In the genomic region with DNA sequence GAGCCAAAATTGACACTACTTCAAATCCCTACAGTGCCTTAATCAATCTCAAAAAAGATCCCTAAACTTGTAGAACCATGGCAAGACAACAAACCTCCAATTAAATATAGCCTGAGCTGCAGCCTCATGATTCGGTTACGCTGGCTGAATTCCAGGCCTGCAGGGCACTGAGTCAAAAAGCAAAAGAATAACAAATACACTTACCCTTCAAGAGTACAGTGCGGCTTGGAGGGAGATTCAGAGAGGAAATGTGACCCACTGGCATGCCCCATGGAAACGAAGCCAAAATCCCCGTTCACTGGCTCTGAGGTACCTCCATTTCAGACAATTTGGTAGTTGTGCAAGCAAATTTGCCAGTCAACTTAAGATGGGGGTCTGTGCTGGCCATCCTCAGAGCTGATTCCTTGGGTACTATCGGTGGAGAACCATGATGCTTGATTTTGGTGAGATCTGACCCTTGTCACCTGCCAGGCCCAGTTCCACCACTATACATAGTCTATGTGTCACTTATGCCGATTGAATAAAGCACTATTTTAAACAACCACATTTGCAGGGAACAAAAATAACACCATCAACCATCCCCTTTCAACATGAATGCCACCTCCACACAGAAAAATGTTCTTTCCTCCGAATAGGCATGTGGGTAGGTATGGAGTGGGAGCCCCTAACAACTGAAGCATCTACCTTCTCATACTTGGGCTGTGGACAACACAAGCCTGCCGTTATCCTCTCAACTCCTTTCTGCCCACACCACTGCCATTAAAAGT, we compare ENCODE assay signal across 10 cellular contexts. TPM values are rescaled to one million over a fixed set of nuclear protein-coding genes. Genes with fewer than 3 reads are reported as not detected.
DNase-seq lines count a peak whose midpoint lies in the region; ATAC-seq and TF ChIP-seq lines count a peak whose summit lies in the region.
"Had no signal": no experiment of that assay in that cellular context is flagged by ENCODE, and none has a peak within 500 bp of the region (broad histone marks: within the 10 kb centered on the region; RNA-seq: fewer than 3 reads in every experiment).

No MANE protein-coding gene starts in this region.

- no peak overlapping the region for H3K18ac ChIP-seq in IMR-90 (ENCODE audit: low read depth, low read length)

- no peak overlapping the region for H4K91ac ChIP-seq in IMR-90 (ENCODE audit: insufficient read depth, low read depth, low read length)

- H3K9me3 ChIP-seq in IMR-90 (ENCODE audit: control insufficient read depth, insufficient read depth, low read length) (no peaks in the 10 kb centered on the region; the same call in 1 of the 2 replicates), SJSA1 (replicated peaks) (no peaks in the 10 kb centered on the region), stomach smooth muscle (ENCODE audit: control insufficient read depth in 2 of 2, low read length in 2 of 2) (no peaks in the 10 kb centered on the region)

- CTCF ChIA-PET in IMR-90 (lab: Yijun Ruan, JAX) = no interaction called here

- H4K5ac ChIP-seq in IMR-90 (ENCODE audit: low read depth, low read length) = no peak overlapping the region

- no peak for TF ChIP-seq CTCF in IMR-90 (conservative IDR thresholded peaks at IDR 0.05; ENCODE audit: low read depth, low read length)
- TF ChIP-seq CTCF in foreskin keratinocyte (conservative IDR thresholded peaks at IDR 0.05) = no peak

- H3K27ac ChIP-seq in IMR-90 (ENCODE audit: insufficient read depth, low read length) (no peak overlapping the region), SJSA1 (peak overlapping the region; percentile 6; the same call in 1 of the 2 replicates), foreskin keratinocyte (no peak overlapping the region), stomach smooth muscle (ENCODE audit: low read length) (peak overlapping the region; percentile 60)
- H3K27ac ChIP-seq: hepatocyte had no signal

- H4K20me1 ChIP-seq in IMR-90 (ENCODE audit: insufficient read depth, low read length) = no peaks in the 10 kb centered on the region

- no peak overlapping the region for H3K4ac ChIP-seq in IMR-90 (ENCODE audit: low read depth, low read length)

- no peaks in the 10 kb centered on the region for H3K27me3 ChIP-seq in IMR-90 (ENCODE audit: control insufficient read depth, insufficient read depth, low read length)
- H3K27me3 ChIP-seq in SJSA1 (replicated peaks) = no peaks in the 10 kb centered on the region
- H3K27me3 ChIP-seq in foreskin keratinocyte = peaks cover 3% of the 10 kb centered on the region
- H3K27me3 ChIP-seq in stomach smooth muscle (ENCODE audit: control insufficient read depth in 1 of 2, insufficient read depth in 2 of 2, low read length in 2 of 2) = no peaks in the 10 kb centered on the region
- H3K27me3 ChIP-seq: hepatocyte had no signal

- ATAC-seq in IMR-90 (ENCODE audit: low read depth) (peak; percentile 68), foreskin keratinocyte (peak; percentile 78), HG03457 (IDR thresholded peaks at IDR 0.05; ENCODE audit: unreplicated experiment) (no peak), GM18519 (IDR thresholded peaks at IDR 0.05; ENCODE audit: low FRiP score, unreplicated experiment) (no peak)

- no peak overlapping the region for H2AK5ac ChIP-seq in IMR-90 (ENCODE audit: low read depth, low read length)

- H2AFZ ChIP-seq in IMR-90 (replicated peaks; ENCODE audit: low read length, poor library complexity) = no peak overlapping the region
- H2AFZ ChIP-seq: hepatocyte had no signal

- H4K8ac ChIP-seq in IMR-90 (ENCODE audit: low read depth in 2 of 2, low read length in 2 of 2) = no peak overlapping the region

- no peak overlapping the region for H2AK9ac ChIP-seq in IMR-90 (replicated peaks; ENCODE audit: low read depth, low read length, poor library complexity)

- H3K4me2 ChIP-seq in IMR-90 (ENCODE audit: low read depth, low read length) = 0 out of 2 replicates have a peak overlapping the region, but pooled peaks have one; percentile 27
- H3K4me2 ChIP-seq: hepatocyte had no signal

- H3K79me1 ChIP-seq in IMR-90 (ENCODE audit: low read depth in 1 of 2, low read length in 2 of 2) = no peaks in the 10 kb centered on the region

- POLR2A ChIA-PET in IMR-90 (lab: Charles Lee; ENCODE audit: unreplicated experiment) = no interaction called here

- H3K36me3 ChIP-seq in IMR-90 (ENCODE audit: control insufficient read depth, insufficient read depth, low read length) (no peaks in the 10 kb centered on the region), SJSA1 (no peaks in the 10 kb centered on the region), stomach smooth muscle (ENCODE audit: control insufficient read depth in 2 of 2, insufficient read depth in 2 of 2, low read length in 2 of 2) (no peaks in the 10 kb centered on the region)

- H3K23ac ChIP-seq in IMR-90 (ENCODE audit: low read depth, low read length) = no peak overlapping the region

- H2BK5ac ChIP-seq in IMR-90 (ENCODE audit: low read depth, low read length, poor library complexity, severe bottlenecking) = no peak overlapping the region

- H3K4me3 ChIP-seq in IMR-90 (ENCODE audit: insufficient read depth, low read depth, low read length) = no peak overlapping the region
- no peak overlapping the region for H3K4me3 ChIP-seq in SJSA1
- H3K4me3 ChIP-seq in stomach smooth muscle (ENCODE audit: low read length in 2 of 2) = peak overlapping the region in 1 of 2 donors; percentile 9
- H3K4me3 ChIP-seq: hepatocyte had no signal

- peak; percentile 47 for DNase-seq in IMR-90
- DNase-seq in SJSA1 (ENCODE audit: low read depth in 1 of 2, low spot score in 2 of 2) = peak; percentile 66 to 67
- DNase-seq in foreskin keratinocyte = peak; percentile 61 to 83
- no peak for DNase-seq in activated CD4-positive, CD25-positive, alpha-beta regulatory T cell (lab: John Stamatoyannopoulos, UW)
- DNase-seq: NCI-H2227 treated with DMSO at 0.1 percent for 48 hours, occipital lobe had no signal

- H3K14ac ChIP-seq in IMR-90 (replicated peaks; ENCODE audit: low read depth, low read length) = no peak overlapping the region

- no peak overlapping the region for H3K56ac ChIP-seq in IMR-90 (ENCODE audit: extremely low read depth, insufficient read depth, low read length)

- no peak overlapping the region for H2BK120ac ChIP-seq in IMR-90 (ENCODE audit: low read depth, low read length)

- no peak for TF ChIP-seq POLR2A in IMR-90 (IDR thresholded peaks at IDR 0.05; ENCODE audit: low read depth, low read length)

- H3K9ac ChIP-seq in IMR-90 (ENCODE audit: low read depth, low read length) = no peak overlapping the region
- no peak overlapping the region for H3K9ac ChIP-seq in stomach smooth muscle (ENCODE audit: low read length in 2 of 2)

- TF ChIP-seq RAD21 in IMR-90 (IDR thresholded peaks at IDR 0.05; ENCODE audit: low read length) = no peak

- dilution Hi-C loops in IMR-90 (cut with HindIII; ENCODE audit: low sequenced_read_pairs, unreplicated experiment) = no loop called here

- in situ Hi-C loops in IMR-90 (cut with MboI; ENCODE audit: low sequenced_read_pairs) = no loop called here

- H2BK20ac ChIP-seq in IMR-90 (ENCODE audit: low read depth, low read length) = no peak overlapping the region

- no TSS peak for BruUV-seq in IMR-90 (replicated peaks; lab: Mats Ljungman, UMichigan)

- H3K4me1 ChIP-seq in IMR-90 (ENCODE audit: control insufficient read depth, insufficient read depth, low read length) (peaks cover 2% of the 10 kb centered on the region; the same call in 1 of the 2 replicates), SJSA1 (replicated peaks) (peaks cover 24% of the 10 kb centered on the region), foreskin keratinocyte (no peaks in the 10 kb centered on the region), stomach smooth muscle (ENCODE audit: control insufficient read depth, insufficient read depth, low read length) (peaks cover 4% of the 10 kb centered on the region)

- WGBS in IMR-90 (ENCODE audit: extremely low coverage in 2 of 2, insufficient read length in 1 of 2), 2 experiments = 5% methylated on average over 3 of the region's 9 CpGs; no CpG with 5 or more reads in 1 of the 2 experiments

- intact Hi-C loops in IMR-90 (cut with micrococcal nuclease) = no loop called here

- H2BK15ac ChIP-seq in IMR-90 (ENCODE audit: low read depth, low read length) = no peak overlapping the region

- no peaks in the 10 kb centered on the region for H3K9me1 ChIP-seq in IMR-90 (ENCODE audit: insufficient read depth, low read length)

TF ChIP-seq in IMR-90, 13 proteins besides CTCF, POLR2A, EP300 and RAD21 (continues in another document):
- TF ChIP-seq RCOR1 (IDR thresholded peaks at IDR 0.05; ENCODE audit: insufficient replicate concordance, low read length) = no peak
- TF ChIP-seq, protein P1, sequence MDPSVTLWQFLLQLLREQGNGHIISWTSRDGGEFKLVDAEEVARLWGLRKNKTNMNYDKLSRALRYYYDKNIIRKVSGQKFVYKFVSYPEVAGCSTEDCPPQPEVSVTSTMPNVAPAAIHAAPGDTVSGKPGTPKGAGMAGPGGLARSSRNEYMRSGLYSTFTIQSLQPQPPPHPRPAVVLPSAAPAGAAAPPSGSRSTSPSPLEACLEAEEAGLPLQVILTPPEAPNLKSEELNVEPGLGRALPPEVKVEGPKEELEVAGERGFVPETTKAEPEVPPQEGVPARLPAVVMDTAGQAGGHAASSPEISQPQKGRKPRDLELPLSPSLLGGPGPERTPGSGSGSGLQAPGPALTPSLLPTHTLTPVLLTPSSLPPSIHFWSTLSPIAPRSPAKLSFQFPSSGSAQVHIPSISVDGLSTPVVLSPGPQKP (IDR thresholded peaks at IDR 0.05; ENCODE audit: borderline replicate concordance, low read depth, low read length) = no peak
- TF ChIP-seq, protein P2, sequence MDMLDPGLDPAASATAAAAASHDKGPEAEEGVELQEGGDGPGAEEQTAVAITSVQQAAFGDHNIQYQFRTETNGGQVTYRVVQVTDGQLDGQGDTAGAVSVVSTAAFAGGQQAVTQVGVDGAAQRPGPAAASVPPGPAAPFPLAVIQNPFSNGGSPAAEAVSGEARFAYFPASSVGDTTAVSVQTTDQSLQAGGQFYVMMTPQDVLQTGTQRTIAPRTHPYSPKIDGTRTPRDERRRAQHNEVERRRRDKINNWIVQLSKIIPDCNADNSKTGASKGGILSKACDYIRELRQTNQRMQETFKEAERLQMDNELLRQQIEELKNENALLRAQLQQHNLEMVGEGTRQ (IDR thresholded peaks at IDR 0.05; ENCODE audit: low read depth, low read length) = no peak
- no peak for TF ChIP-seq NFE2L2 (IDR thresholded peaks at IDR 0.05; ENCODE audit: low read depth, low read length)
- TF ChIP-seq SMC3 (IDR thresholded peaks at IDR 0.05; ENCODE audit: low read depth, low read length) = no peak
- no peak for TF ChIP-seq MXI1 (IDR thresholded peaks at IDR 0.05; ENCODE audit: borderline replicate concordance, low read depth, low read length)
- no peak for TF ChIP-seq FOS (IDR thresholded peaks at IDR 0.05; ENCODE audit: low read depth, low read length)
- TF ChIP-seq CHD1 (IDR thresholded peaks at IDR 0.05; ENCODE audit: low read depth, low read length) = no peak
- no peak for TF ChIP-seq BHLHE40 (IDR thresholded peaks at IDR 0.05; ENCODE audit: low read depth, low read length)

RNA-seq across cellular contexts. Expression of gene C4orf54, which starts 2.1 kb away (rescaled TPM):
- total RNA-seq in IMR-90 (2012; rRNA removed) (not detected in 2 replicates), foreskin keratinocyte (not detected in 2 replicates)
- polyA plus RNA-seq in IMR-90 (2012; rRNA removed) (not detected in 2 replicates), foreskin keratinocyte (not detected in 2 replicates)
- polyA plus RNA-seq in IMR-90 (2012; cell fraction: cytosol; rRNA removed) = not detected in 2 replicates
- not detected in 2 replicates for polyA plus RNA-seq in IMR-90 (2012; cell fraction: nucleus; rRNA removed; ENCODE audit: low replicate concordance)
- total RNA-seq in SJSA1 (2014; rRNA removed; shearing (Covaris generic)) = 0.25 and 0.63 TPM in 2 replicates
- polyA plus RNA-seq: hepatocyte had no signal

Comparison
In these comparisons a context has a peak if more than half of its experiments do, and no peak if none do; other contexts are left out.
1. ATAC-seq: peak in IMR-90 (single experiment) and foreskin keratinocyte (single experiment); none in HG03457 (single experiment) and GM18519 (single experiment).
2. DNase-seq: peak in IMR-90 (single experiment), SJSA1 (2 of 2) and foreskin keratinocyte (2 of 2); none in activated CD4-positive, CD25-positive, alpha-beta regulatory T cell (0 of 4).
3. H3K27ac ChIP-seq: peak in SJSA1 (single experiment) and stomach smooth muscle (single experiment); none in IMR-90 (single experiment) and foreskin keratinocyte (single experiment).